Comparison of ENCODE assay signal across 8 cellular contexts in the genomic region with DNA sequence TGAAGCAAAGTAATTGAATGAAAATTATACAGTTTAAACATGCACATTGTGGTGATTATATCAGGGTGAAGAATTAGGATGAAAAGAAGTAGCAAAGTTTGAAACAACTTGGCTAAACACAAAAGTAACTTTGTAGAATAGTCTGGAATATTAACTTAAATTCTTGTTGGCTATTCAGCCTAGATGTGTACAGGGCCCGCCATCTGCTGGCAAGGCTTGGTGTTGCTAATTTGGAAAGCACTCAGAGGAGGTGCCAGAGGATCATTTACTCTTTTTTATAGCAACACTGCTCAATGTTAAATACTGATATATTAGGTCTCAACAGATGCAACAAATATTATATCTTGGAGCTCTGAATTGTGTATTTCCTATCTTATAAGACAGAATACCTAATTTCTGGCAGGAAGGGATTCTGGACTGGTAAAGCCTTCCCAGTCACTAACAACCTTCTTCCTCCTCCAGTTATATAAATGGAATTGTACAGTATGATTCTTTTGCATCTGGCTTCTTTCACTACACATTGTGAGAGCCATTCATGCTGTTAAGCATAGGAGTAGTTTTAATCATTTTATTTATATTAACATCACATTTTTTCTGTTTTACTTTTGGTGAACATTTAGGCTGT. TPM values are rescaled to one million over a fixed set of nuclear protein-coding genes. Genes with fewer than 3 reads are reported as not detected.
DNase-seq lines count a peak whose midpoint lies in the region; ATAC-seq and TF ChIP-seq lines count a peak whose summit lies in the region.

No MANE protein-coding gene starts in this region.

- H3K9me3 ChIP-seq in CD8-positive, alpha-beta T cell (ENCODE audit: low read length), result no peaks in the 10 kb centered on the region
- no peaks in the 10 kb centered on the region for H3K9me3 ChIP-seq in SK-N-MC (ENCODE audit: low read depth, low read length)

- H3K4me2 ChIP-seq in KMS-11, result no peak overlapping the region

- no peak overlapping the region for H2AFZ ChIP-seq in KMS-11 (ENCODE audit: low read depth)

- H4K20me1 ChIP-seq in KMS-11 (ENCODE audit: insufficient read depth), result no peaks in the 10 kb centered on the region

- no peaks in the 10 kb centered on the region for H3K4me1 ChIP-seq in CD8-positive, alpha-beta T cell (ENCODE audit: insufficient read depth, low read length)
- H3K4me1 ChIP-seq in KMS-11 (ENCODE audit: low read depth, poor library complexity, severe bottlenecking), result no peaks in the 10 kb centered on the region

- H3K4me1 Mint-ChIP-seq in CD8-positive, alpha-beta T cell (ENCODE audit: low read depth), result no peaks in the 10 kb centered on the region

- H3K4me3 ChIP-seq in CD8-positive, alpha-beta T cell (ENCODE audit: low read depth, low read length), result no peak overlapping the region
- H3K4me3 ChIP-seq in KMS-11 (IDR thresholded peaks at IDR 0.05; ENCODE audit: insufficient read depth, low read depth, low read length) (no peak overlapping the region), SK-N-MC (no peak overlapping the region)

- H3K27ac Mint-ChIP-seq in CD8-positive, alpha-beta T cell, result no peak overlapping the region

- CTCF ChIA-PET in CD8-positive, alpha-beta T cell (lab: Charles Lee), result interaction anchor here (0.6 to 3.1 kb wide), 10 partner anchors 9 to 350 kb away, joined by 3 to 20 read pairs (median 4); partner anchors contain the start of gene SYNM

- peak; percentile 62 for ATAC-seq in CD8-positive, alpha-beta T cell

- H3K27me3 Mint-ChIP-seq in CD8-positive, alpha-beta T cell (ENCODE audit: low read depth), result peaks cover 12% of the 10 kb centered on the region

- POLR2A ChIA-PET in CD8-positive, alpha-beta T cell (lab: Charles Lee), result no interaction called here

- TF ChIP-seq CTCF in CD8-positive, alpha-beta T cell (IDR thresholded peaks at IDR 0.05), result peak; percentile 90
- peak; percentile 89 for TF ChIP-seq CTCF in GM20000 (IDR thresholded peaks at IDR 0.05; ENCODE audit: extremely low read depth, missing control alignments)
- peak; percentile 87 for TF ChIP-seq CTCF in KMS-11 (conservative IDR thresholded peaks at IDR 0.05; ENCODE audit: low read depth, low read length)

- H3K36me3 Mint-ChIP-seq in CD8-positive, alpha-beta T cell, result no peaks in the 10 kb centered on the region

- intact Hi-C loops in CD8-positive, alpha-beta T cell (cut with DNase I, micrococcal nuclease), result loop anchor here (1.0 to 10.0 kb wide), 4 partner anchors 112 to 771 kb away; no protein-coding TSS in a partner anchor
- intact Hi-C loops in head of caudate nucleus (cut with DNase I) (loop anchor here (5.0 kb wide), 1 partner anchor 111 kb away; no protein-coding TSS in a partner anchor), posterior cingulate gyrus (cut with DNase I) (loop anchor here (1.0 to 2.0 kb wide), 3 partner anchors 42 to 113 kb away; partner anchors contain the start of gene SYNM)

- H3K27ac ChIP-seq in CD8-positive, alpha-beta T cell (ENCODE audit: low read depth, low read length), result no peak overlapping the region
- H3K27ac ChIP-seq in KMS-11, result no peak overlapping the region
- no peak overlapping the region for H3K27ac ChIP-seq in SK-N-MC

- H3K4me3 Mint-ChIP-seq in CD8-positive, alpha-beta T cell, result no peak overlapping the region

- no peaks in the 10 kb centered on the region for H3K27me3 ChIP-seq in CD8-positive, alpha-beta T cell (ENCODE audit: insufficient read depth, low read length)
- no peaks in the 10 kb centered on the region for H3K27me3 ChIP-seq in KMS-11 (ENCODE audit: insufficient read depth, low read depth)

- no peaks in the 10 kb centered on the region for H3K9me3 Mint-ChIP-seq in CD8-positive, alpha-beta T cell

- H3K9ac ChIP-seq in KMS-11 (no peak overlapping the region), SK-N-MC (ENCODE audit: insufficient read length) (no peak overlapping the region)

- no peaks in the 10 kb centered on the region for H3K79me2 ChIP-seq in KMS-11 (ENCODE audit: insufficient read depth, low read depth)

- DNase-seq in CD8-positive, alpha-beta T cell, result peak; percentile 21 to 63 (median 51)
- DNase-seq in GM20000 (ENCODE audit: low spot score) (peak; percentile 66), SK-N-MC (ENCODE audit: low read depth, low spot score) (peak; percentile 39), head of caudate nucleus (peak; percentile 75 to 95 (median 87)), posterior cingulate gyrus (peak; percentile 69 to 97 (median 85)), ureter (ENCODE audit: low spot score) (peak; percentile 82)
- peak; percentile 59 for DNase-seq in activated naive CD4-positive, alpha-beta T cell treated with anti-CD3 and anti-CD28 coated beads, Interleukin-2, amount 50 U/mL, for 16 hours

- no peaks in the 10 kb centered on the region for H3K36me3 ChIP-seq in CD8-positive, alpha-beta T cell (ENCODE audit: insufficient read depth, low read length)
- H3K36me3 ChIP-seq in KMS-11 (ENCODE audit: insufficient read depth) (no peaks in the 10 kb centered on the region), SK-N-MC (ENCODE audit: insufficient read depth, low read length) (peaks cover 6% of the 10 kb centered on the region)

RNA-seq across cellular contexts. Expression of gene TTC23, which starts 36.1 kb away (rescaled TPM):
- total RNA-seq in CD8-positive, alpha-beta T cell, result under 1 TPM in 1 of 2 experiments, not detected in 1; 0.62 TPM
- total RNA-seq in ureter, result 28.5 TPM

RNA-seq across cellular contexts. Expression of gene LRRC28, which starts 38.0 kb away (rescaled TPM):
- total RNA-seq in CD8-positive, alpha-beta T cell, result 10 to 100 TPM in 1 of 2 experiments, 1 to 10 TPM in 1; 9.0 to 12.1 TPM
- 27.6 TPM for total RNA-seq in ureter

Comparison
In these comparisons a context has a peak if more than half of its experiments do, and no peak if none do; other contexts are left out.
1. RNA of gene TTC23, which starts 36.1 kb away (total RNA-seq): 28.5 TPM in ureter (single experiment); 0.62 TPM in CD8-positive, alpha-beta T cell; every median in the first group is over 10 times any median in the second.
2. Peak in every context shown above with its lines, with median percentiles within 50 percentile points of each other: DNase-seq and CTCF ChIP-seq.